In genomic region chr1:226216056-226216455, GRCh38 we compare ENCODE assay signal across 19 cellular contexts.
"Had no signal": no experiment of that assay in that cellular context is flagged by ENCODE, and none has a peak within 500 bp of the region (broad histone marks: within the 10 kb centered on the region; RNA-seq: fewer than 3 reads in every experiment).

No MANE protein-coding gene starts in this region.

- H3K4me3 Mint-ChIP-seq: activated B cell treated with CpG ODN at 0.5 μM for 24 hours; activated CD4-positive, alpha-beta T cell treated with anti-CD3 and anti-CD28 coated beads for 36 hours; activated naive CD4-positive, alpha-beta T cell treated with anti-CD3 and anti-CD28 coated beads, Interleukin-2, amount 10 ng/mL, durations not matched to agents 7 days and 5 days; memory B cell; naive B cell; neural progenitor cell; T-helper 2 cell treated with Interferon-gamma antibody and Interleukin-4, amounts not matched to agents 5 μg/mL and 100 μg/mL, for 36 hours had no signal

- H3K9me3 Mint-ChIP-seq: activated B cell treated with CpG ODN at 0.5 μM for 24 hours; activated naive CD4-positive, alpha-beta T cell treated with anti-CD3 and anti-CD28 coated beads, Interleukin-2, amount 10 ng/mL, durations not matched to agents 7 days and 5 days; memory B cell; naive B cell; neural progenitor cell; T-helper 2 cell treated with Interferon-gamma antibody and Interleukin-4, amounts not matched to agents 5 μg/mL and 100 μg/mL, for 36 hours had no signal

- H3K27ac Mint-ChIP-seq: activated B cell treated with CpG ODN at 0.5 μM for 24 hours; activated CD4-positive, alpha-beta T cell treated with anti-CD3 and anti-CD28 coated beads for 36 hours; activated naive CD4-positive, alpha-beta T cell treated with anti-CD3 and anti-CD28 coated beads, Interleukin-2, amount 10 ng/mL, durations not matched to agents 7 days and 5 days; memory B cell; T-helper 2 cell treated with Interferon-gamma antibody and Interleukin-4, amounts not matched to agents 5 μg/mL and 100 μg/mL, for 36 hours had no signal

- ATAC-seq: activated CD4-positive, alpha-beta T cell treated with anti-CD3 and anti-CD28 coated beads for 36 hours; heart left ventricle; left cardiac atrium; mucosa of descending colon; sciatic nerve; stimulated activated naive CD8-positive, alpha-beta T cell treated with anti-CD3 and anti-CD28 coated beads, Interleukin-15, Interleukin-2, amounts not matched to agents 100 U/mL and 50 U/mL, for 24 hours had no signal

- H3K27me3 Mint-ChIP-seq: activated B cell treated with CpG ODN at 0.5 μM for 24 hours, memory B cell, naive B cell had no signal

- H3K36me3 Mint-ChIP-seq: activated naive CD4-positive, alpha-beta T cell treated with anti-CD3 and anti-CD28 coated beads, Interleukin-2, amount 10 ng/mL, durations not matched to agents 7 days and 5 days; memory B cell; naive B cell; neural progenitor cell had no signal

- DNase-seq: activated B cell treated with CpG ODN at 0.5 μM for 24 hours; activated CD4-positive, alpha-beta T cell treated with anti-CD3 and anti-CD28 coated beads for 36 hours; activated CD4-positive, alpha-beta T cell treated with anti-CD3 and anti-CD28 coated beads, Interleukin-2, amount 50 U/mL, for 4 hours; activated CD8-positive, alpha-beta memory T cell treated with anti-CD3 and anti-CD28 coated beads for 24 hours; activated effector memory CD4-positive, alpha-beta T cell treated with anti-CD3 and anti-CD28 coated beads, Interleukin-2, amount 50 U/mL, for 16 hours; activated naive CD4-positive, alpha-beta T cell treated with anti-CD3 and anti-CD28 coated beads, Interleukin-2, amount 10 ng/mL, durations not matched to agents 7 days and 5 days; activated T-cell treated with anti-CD3 and anti-CD28 coated beads, Interleukin-2, amount 50 U/mL, for 48 hours; amygdala; heart left ventricle; left cardiac atrium; mucosa of descending colon; naive B cell; small intestine; stimulated activated naive CD8-positive, alpha-beta T cell treated with anti-CD3 and anti-CD28 coated beads, Interleukin-15, Interleukin-2, amounts not matched to agents 100 U/mL and 50 U/mL, for 24 hours; upper lobe of left lung had no signal

- H3K4me1 Mint-ChIP-seq: activated CD4-positive, alpha-beta T cell treated with anti-CD3 and anti-CD28 coated beads for 36 hours; activated naive CD4-positive, alpha-beta T cell treated with anti-CD3 and anti-CD28 coated beads, Interleukin-2, amount 10 ng/mL, durations not matched to agents 7 days and 5 days had no signal
